In genomic region chr22:41204992-41205900, GRCh38 we compare ENCODE assay signal across 8 cellular contexts. TPM values are rescaled to one million over a fixed set of nuclear protein-coding genes. Genes with fewer than 3 reads are reported as not detected.
DNase-seq lines count a peak whose midpoint lies in the region; ATAC-seq lines count a peak whose summit lies in the region.

L3MBTL2 (plus strand) TSS chr22:41205312; CDS start chr22:41205363, 51 bp downstream.

- H3K9me3 Mint-ChIP-seq in effector memory CD8-positive, alpha-beta T cell, result no peaks in the 10 kb centered on the region

- H3K27ac Mint-ChIP-seq in effector memory CD8-positive, alpha-beta T cell, result peak within 1 kb of the TSS; percentile 79 to 94

- H3K4me1 Mint-ChIP-seq in effector memory CD8-positive, alpha-beta T cell (ENCODE audit: low read depth in 2 of 2), result peaks cover 19 to 20% of the 10 kb centered on the region in 2 donors

- peak; percentile 92 for ATAC-seq in GM21360 (IDR thresholded peaks at IDR 0.05; ENCODE audit: unreplicated experiment)
- peak; percentile 99 for ATAC-seq in effector memory CD8-positive, alpha-beta T cell (replicated peaks)

- peak within 1 kb of the TSS; percentile 88 to 95 for H3K4me3 Mint-ChIP-seq in effector memory CD8-positive, alpha-beta T cell

- DNase-seq in COLO668 (lab: John Stamatoyannopoulos, UW; ENCODE audit: unreplicated experiment) (peak; percentile 98), HT1080 (ENCODE audit: low read depth) (peak; percentile 96), NOMO-1 treated with DMSO at 0.1 percent for 48 hours (lab: John Stamatoyannopoulos, UW; ENCODE audit: unreplicated experiment) (peak; percentile 92), medulla oblongata (ENCODE audit: extremely low spot score) (peak; percentile 99)
- DNase-seq in activated CD8-positive, alpha-beta memory T cell treated with anti-CD3 and anti-CD28 coated beads for 4 hours (ENCODE audit: low read depth in 2 of 2), result peak; percentile 97 to 98
- peak; percentile 98 to 99 (median 98) for DNase-seq in effector memory CD8-positive, alpha-beta T cell
- DNase-seq in stimulated activated CD8-positive, alpha-beta memory T cell treated with anti-CD3 and anti-CD28 coated beads, Interleukin-12 subunit alpha, Interleukin-12 subunit beta, amount 100 ng/mL, for 1 hour (ENCODE audit: low read depth), result peak; percentile 98

- peaks cover 12 to 15% of the 10 kb centered on the region in 2 donors for H3K27me3 Mint-ChIP-seq in effector memory CD8-positive, alpha-beta T cell

- peaks cover 26% of the 10 kb centered on the region for H3K36me3 Mint-ChIP-seq in effector memory CD8-positive, alpha-beta T cell (ENCODE audit: insufficient read depth)

RNA-seq across cellular contexts. Expression of gene L3MBTL2, which starts in this region (rescaled TPM):
- 25.6 and 25.9 TPM in 2 replicates for total RNA-seq in HT1080 (2014; rRNA removed; shearing (Covaris generic))
- 15.9 and 17.0 TPM in 2 replicates for polyA plus RNA-seq in HT1080 (2015; cell fraction: cytosol; rRNA removed)
- 24.8 and 27.4 TPM in 2 replicates for polyA plus RNA-seq in HT1080 (2015; cell fraction: nucleus; rRNA removed)

Comparison
In these comparisons a context has a peak if more than half of its experiments do, and no peak if none do; other contexts are left out.
1. Peak in every context shown above with its lines: DNase-seq and ATAC-seq.